Comparison of ENCODE assay signal across 8 cellular contexts in the genomic region with DNA sequence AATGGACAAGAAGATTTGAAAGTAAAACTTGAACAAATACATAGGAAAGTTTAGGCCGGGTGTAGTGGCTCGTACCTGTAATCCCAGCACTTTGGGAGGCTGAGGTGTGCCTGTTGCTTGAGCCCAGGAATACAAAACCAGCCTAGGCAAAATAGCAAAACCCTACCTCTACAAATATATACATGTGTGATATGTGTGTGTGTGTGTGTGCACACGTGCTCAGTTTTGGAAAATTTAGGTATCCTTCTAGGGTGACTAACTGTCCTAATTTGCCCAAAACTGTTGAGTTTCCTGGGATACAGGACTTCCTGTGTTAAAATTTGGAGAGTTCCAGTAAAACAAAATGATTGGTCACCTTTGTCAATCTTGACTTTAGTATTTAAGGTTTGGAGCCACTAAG.
"Had no signal": no experiment of that assay in that cellular context is flagged by ENCODE, and none has a peak within 500 bp of the region (broad histone marks: within the 10 kb centered on the region; RNA-seq: fewer than 3 reads in every experiment).

No MANE protein-coding gene starts in this region.

- ATAC-seq: GM12878 had no signal

- DNase-seq: GDM1, GF-D8 had no signal

- H3K4me3 ChIP-seq: GM12878 had no signal

- FAIRE-seq: G401.6, GM12878, GM12891, GM12892, GM18507, GM19239 had no signal
